ENCODE assay signal across 11 cellular contexts in the genomic region with DNA sequence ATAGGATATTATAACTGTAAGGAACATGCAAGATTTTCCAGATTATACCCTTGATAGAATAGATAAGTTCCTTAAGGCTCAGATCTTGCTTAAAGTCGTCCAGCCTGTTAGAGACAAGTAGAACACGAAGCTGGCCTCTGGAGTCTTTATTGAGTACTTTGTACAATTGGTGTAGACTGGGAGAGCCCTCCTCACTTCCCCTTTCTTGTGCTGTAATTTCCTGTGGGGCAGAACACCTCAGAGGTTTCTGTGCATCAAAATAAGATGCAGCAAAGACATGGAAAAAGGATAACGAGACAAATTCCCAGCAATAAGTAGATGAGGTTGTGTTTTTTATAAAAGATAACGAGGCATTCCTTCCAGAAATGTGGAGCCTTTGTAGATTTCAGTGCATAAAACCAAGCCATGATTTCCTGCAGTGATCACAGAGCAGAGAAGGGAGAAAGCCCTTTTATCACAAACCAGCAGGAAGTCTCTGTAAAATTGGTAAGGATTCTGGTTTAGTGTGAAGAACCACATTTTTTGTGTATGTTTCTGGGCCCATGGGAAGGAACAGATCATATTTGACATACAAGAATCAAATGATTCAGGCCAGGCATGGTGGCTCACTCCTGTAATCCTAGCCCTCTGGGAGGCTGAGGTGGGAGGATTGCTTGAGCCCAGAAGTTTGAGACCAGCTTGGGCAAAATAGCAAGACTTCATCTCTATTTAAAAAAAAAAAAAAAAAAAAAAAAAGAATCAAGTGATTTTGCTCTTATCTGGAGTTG.
DNase-seq lines count a peak whose midpoint lies in the region; ATAC-seq lines count a peak whose summit lies in the region.
"Had no signal": no experiment of that assay in that cellular context is flagged by ENCODE, and none has a peak within 500 bp of the region (broad histone marks: within the 10 kb centered on the region; RNA-seq: fewer than 3 reads in every experiment).

No MANE protein-coding gene starts in this region.

- H3K4me3 Mint-ChIP-seq in stimulated activated effector memory CD8-positive, alpha-beta T cell treated with anti-CD3 and anti-CD28 coated beads, Interleukin-12 subunit alpha, Interleukin-12 subunit beta, amount 100 ng/mL, for 72 hours = no peak overlapping the region
- H3K4me3 Mint-ChIP-seq: CD14-positive monocyte had no signal

- peaks cover 20% of the 10 kb centered on the region for H3K4me1 Mint-ChIP-seq in stimulated activated effector memory CD8-positive, alpha-beta T cell treated with anti-CD3 and anti-CD28 coated beads, Interleukin-12 subunit alpha, Interleukin-12 subunit beta, amount 100 ng/mL, for 72 hours

- H3K36me3 Mint-ChIP-seq in stimulated activated effector memory CD8-positive, alpha-beta T cell treated with anti-CD3 and anti-CD28 coated beads, Interleukin-12 subunit alpha, Interleukin-12 subunit beta, amount 100 ng/mL, for 72 hours = no peaks in the 10 kb centered on the region
- H3K36me3 Mint-ChIP-seq: CD14-positive monocyte had no signal

- peak; percentile 84 for ATAC-seq in GM18868 (IDR thresholded peaks at IDR 0.05; ENCODE audit: unreplicated experiment)
- ATAC-seq in stimulated activated effector memory CD8-positive, alpha-beta T cell treated with anti-CD3 and anti-CD28 coated beads, Interleukin-12 subunit alpha, Interleukin-12 subunit beta, amount 100 ng/mL, for 72 hours = no peak

- peak overlapping the region; percentile 19 for H3K27ac ChIP-seq in epithelial cell of prostate

- no peaks in the 10 kb centered on the region for H3K9me3 Mint-ChIP-seq in stimulated activated effector memory CD8-positive, alpha-beta T cell treated with anti-CD3 and anti-CD28 coated beads, Interleukin-12 subunit alpha, Interleukin-12 subunit beta, amount 100 ng/mL, for 72 hours
- H3K9me3 Mint-ChIP-seq: CD14-positive monocyte had no signal

- DNase-seq in AML-193 (lab: John Stamatoyannopoulos, UW) = peak; percentile 39 to 64
- DNase-seq in NAMALWA (ENCODE audit: low spot score) = peak; percentile 47
- no peak for DNase-seq in epithelial cell of prostate (ENCODE audit: low read depth, low spot score)
- no peak for DNase-seq in iPS-NIHi7 (ENCODE audit: extremely low spot score)
- DNase-seq in putamen (ENCODE audit: low spot score) = no peak
- DNase-seq in hepatic stellate cell (ENCODE audit: low spot score) = no peak
- DNase-seq in stimulated activated effector memory CD8-positive, alpha-beta T cell treated with anti-CD3 and anti-CD28 coated beads, Interleukin-12 subunit alpha, Interleukin-12 subunit beta, amount 100 ng/mL, for 72 hours (ENCODE audit: low spot score in 2 of 2) = no peak
- DNase-seq: activated naive CD4-positive, alpha-beta T cell; heart left ventricle had no signal

- no peak overlapping the region for H3K27ac Mint-ChIP-seq in stimulated activated effector memory CD8-positive, alpha-beta T cell treated with anti-CD3 and anti-CD28 coated beads, Interleukin-12 subunit alpha, Interleukin-12 subunit beta, amount 100 ng/mL, for 72 hours

Comparison
In these comparisons a context has a peak if more than half of its experiments do, and no peak if none do; other contexts are left out.
1. DNase-seq: peak in AML-193 (2 of 2) and NAMALWA (single experiment); none in epithelial cell of prostate (single experiment), iPS-NIHi7 (single experiment), putamen (single experiment), hepatic stellate cell (single experiment) and stimulated activated effector memory CD8-positive, alpha-beta T cell treated with anti-CD3 and anti-CD28 coated beads, Interleukin-12 subunit alpha, Interleukin-12 subunit beta, amount 100 ng/mL, for 72 hours (0 of 2).